In genomic region chr3:117871934-117872333, GRCh38 we compare ENCODE assay signal across 29 cellular contexts.
"Had no signal": no experiment of that assay in that cellular context is flagged by ENCODE, and none has a peak within 500 bp of the region (broad histone marks: within the 10 kb centered on the region; RNA-seq: fewer than 3 reads in every experiment).

No MANE protein-coding gene starts in this region.

- H3K9me2 ChIP-seq: SK-N-SH had no signal

- H3K4me3 Mint-ChIP-seq: activated CD4-positive, alpha-beta memory T cell treated with anti-CD3 and anti-CD28 coated beads, Interleukin-2, amount 10 ng/mL, durations not matched to agents 7 days and 5 days; activated CD4-positive, alpha-beta T cell treated with anti-CD3 and anti-CD28 coated beads for 36 hours; activated naive CD8-positive, alpha-beta T cell treated with anti-CD3 and anti-CD28 coated beads, Interleukin-2, amount 50 U/mL, for 24 hours had no signal

- H3K9me3 Mint-ChIP-seq: activated CD4-positive, alpha-beta memory T cell treated with anti-CD3 and anti-CD28 coated beads, Interleukin-2, amount 10 ng/mL, durations not matched to agents 7 days and 5 days had no signal

- H3K9ac ChIP-seq: SK-N-SH had no signal

- H3K36me3 Mint-ChIP-seq: activated naive CD4-positive, alpha-beta T cell treated with anti-CD3 and anti-CD28 coated beads, Interleukin-2, amount 50 U/mL, for 72 hours had no signal

- H3K4me2 ChIP-seq: SK-N-SH had no signal

- H3K4me1 ChIP-seq: Peyer's patch had no signal

- H3K4me3 ChIP-seq: Peyer's patch, SJCRH30 had no signal

- H3K27ac Mint-ChIP-seq: activated CD4-positive, alpha-beta memory T cell treated with anti-CD3 and anti-CD28 coated beads, Interleukin-2, amount 10 ng/mL, durations not matched to agents 7 days and 5 days; activated CD4-positive, alpha-beta T cell treated with anti-CD3 and anti-CD28 coated beads for 36 hours; activated naive CD4-positive, alpha-beta T cell treated with anti-CD3 and anti-CD28 coated beads, Interleukin-2, amount 50 U/mL, for 72 hours; activated naive CD8-positive, alpha-beta T cell treated with anti-CD3 and anti-CD28 coated beads, Interleukin-2, amount 50 U/mL, for 24 hours had no signal

- H3K27ac ChIP-seq: Peyer's patch, RWPE1, SJCRH30, WERI-Rb-1 had no signal

- H3K9me3 ChIP-seq: Peyer's patch, SJCRH30, SK-N-SH had no signal

- H3K36me3 ChIP-seq: Peyer's patch, SJCRH30, WERI-Rb-1 had no signal

- ATAC-seq: activated CD4-positive, alpha-beta T cell treated with anti-CD3 and anti-CD28 coated beads for 36 hours; activated naive CD4-positive, alpha-beta T cell treated with anti-CD3 and anti-CD28 coated beads, Interleukin-2, amount 50 U/mL, for 72 hours; activated naive CD8-positive, alpha-beta T cell treated with anti-CD3 and anti-CD28 coated beads, Interleukin-2, amount 50 U/mL, for 24 hours had no signal

- H3K27me3 Mint-ChIP-seq: activated CD4-positive, alpha-beta memory T cell treated with anti-CD3 and anti-CD28 coated beads, Interleukin-2, amount 10 ng/mL, durations not matched to agents 7 days and 5 days; activated CD4-positive, alpha-beta T cell treated with anti-CD3 and anti-CD28 coated beads for 36 hours; activated naive CD8-positive, alpha-beta T cell treated with anti-CD3 and anti-CD28 coated beads, Interleukin-2, amount 50 U/mL, for 24 hours had no signal

- H3K27me3 ChIP-seq: Peyer's patch, SJCRH30 had no signal

- H3K4me1 Mint-ChIP-seq: activated CD4-positive, alpha-beta memory T cell treated with anti-CD3 and anti-CD28 coated beads, Interleukin-2, amount 10 ng/mL, durations not matched to agents 7 days and 5 days; activated CD4-positive, alpha-beta T cell treated with anti-CD3 and anti-CD28 coated beads for 36 hours; activated naive CD8-positive, alpha-beta T cell treated with anti-CD3 and anti-CD28 coated beads, Interleukin-2, amount 50 U/mL, for 24 hours had no signal

- DNase-seq: activated CD4-positive, alpha-beta memory T cell treated with anti-CD3 and anti-CD28 coated beads, Interleukin-2, amount 10 ng/mL, durations not matched to agents 7 days and 5 days; activated CD4-positive, alpha-beta T cell treated with anti-CD3 and anti-CD28 coated beads for 36 hours; activated CD4-positive, alpha-beta T cell treated with anti-CD3 and anti-CD28 coated beads, Interleukin-2, amount 50 U/mL, for 1 hour; activated CD8-positive, alpha-beta memory T cell treated with anti-CD3 and anti-CD28 coated beads, Interleukin-2, amount 50 U/mL, for 4 hours; activated effector memory CD4-positive, alpha-beta T cell treated with Interleukin-2 at 50 U/mL for 16 hours; activated naive CD4-positive, alpha-beta T cell treated with Interleukin-2 at 50 U/mL for 16 hours; activated naive CD8-positive, alpha-beta T cell treated with anti-CD3 and anti-CD28 coated beads, Interleukin-2, amount 50 U/mL, for 24 hours; activated T-cell treated with anti-CD3 and anti-CD28 coated beads, Interleukin-2, amount 50 U/mL, for 1 hour; anterior cingulate cortex; caudate nucleus; Karpas-422; MM.1S; NCI-H1105; NCI-H1436; NCI-H1694 treated with DMSO at 0.1 percent for 48 hours; NCI-H2029 treated with DMSO at 0.1 percent for 48 hours; NCI-H345; NCI-H510A; NCI-H526 treated with DMSO at 0.1 percent for 48 hours; NCI-H82; NK-92 treated with Interleukin-12 subunit alpha and Interleukin-12 subunit beta, amount 100 ng/mL, for 24 hours; Peyer's patch; Right ventricle myocardium superior; SJCRH30; SK-N-SH; T-helper 1 cell; WERI-Rb-1 had no signal
